ENCODE assay signal across 13 cellular contexts in the genomic region with DNA sequence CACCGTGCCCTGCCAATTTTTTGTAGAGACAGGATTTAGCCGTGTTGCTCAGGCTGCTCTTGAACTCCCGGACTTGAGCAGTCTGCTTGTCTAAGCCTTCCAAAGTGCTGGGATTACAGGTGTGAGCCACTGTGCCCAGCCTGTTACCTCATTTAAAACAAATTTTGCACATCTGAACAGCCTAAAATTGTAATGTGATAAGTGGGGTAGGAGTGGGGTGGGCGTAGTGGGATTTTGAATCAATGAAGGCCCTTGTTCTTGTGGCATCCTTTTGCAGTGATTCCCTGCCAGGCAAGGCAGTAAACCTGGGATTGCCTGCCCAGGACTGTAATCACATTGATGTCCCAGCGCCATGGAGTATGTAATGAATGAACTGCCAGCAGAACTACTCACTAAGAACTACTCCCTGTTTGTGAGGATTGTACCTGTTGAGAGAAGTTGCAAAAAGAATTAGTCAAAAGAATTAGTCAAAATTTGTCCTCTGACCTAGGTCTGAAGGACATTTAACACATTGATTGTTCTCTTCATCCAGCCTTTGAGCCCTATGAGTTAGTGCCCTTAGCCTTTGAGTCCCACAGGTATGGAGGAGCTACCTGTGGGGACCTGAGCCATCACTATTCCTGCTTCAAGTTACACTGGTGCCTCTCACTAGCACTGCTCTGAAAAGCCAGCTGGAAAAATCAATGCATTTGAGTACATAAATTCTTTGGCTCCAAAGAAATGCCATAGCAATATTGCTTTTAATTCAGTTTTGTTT. TPM values are rescaled to one million over a fixed set of nuclear protein-coding genes. Genes with fewer than 3 reads are reported as not detected.
DNase-seq lines count a peak whose midpoint lies in the region; ATAC-seq lines count a peak whose summit lies in the region.
"Had no signal": no experiment of that assay in that cellular context is flagged by ENCODE, and none has a peak within 500 bp of the region (broad histone marks: within the 10 kb centered on the region; RNA-seq: fewer than 3 reads in every experiment).

No MANE protein-coding gene starts in this region.

- no peaks in the 10 kb centered on the region for H3K9me2 ChIP-seq in GM23248 (ENCODE audit: insufficient read depth)

- ATAC-seq in activated CD8-positive, alpha-beta T cell treated with anti-CD3 and anti-CD28 coated beads, Interleukin-2, amount 10 ng/mL, durations not matched to agents 7 days and 5 days, result no peak
- ATAC-seq: Right ventricle myocardium inferior had no signal

- in situ Hi-C loops in GM23248 (cut with MboI), result no loop called here

- peaks cover 62% of the 10 kb centered on the region for H3K4me1 Mint-ChIP-seq in activated CD8-positive, alpha-beta T cell treated with anti-CD3 and anti-CD28 coated beads, Interleukin-2, amount 10 ng/mL, durations not matched to agents 7 days and 5 days (ENCODE audit: low read depth)

- peaks cover 50 to 84% (median 68%) of the 10 kb centered on the region in 10 experiments for H3K4me1 ChIP-seq in BLaER1 treated with 17β-estradiol and CSF1 and Interleukin-3, amounts not matched to agents 10 nM and 100 nM
- peaks cover 42% of the 10 kb centered on the region for H3K4me1 ChIP-seq in GM23248 (ENCODE audit: insufficient read depth)

- no peaks in the 10 kb centered on the region for H3K9me3 ChIP-seq in BLaER1 treated with 17β-estradiol and CSF1 and Interleukin-3, amounts not matched to agents 10 nM and 100 nM (replicated peaks in 1 of 11)
- H3K9me3 ChIP-seq in GM23248 (ENCODE audit: low read depth) (no peaks in the 10 kb centered on the region), iPS-18c (ENCODE audit: control insufficient read depth, insufficient read depth, low read length) (no peaks in the 10 kb centered on the region)
- H3K9me3 ChIP-seq: BE2C, sigmoid colon had no signal

- H3K79me2 ChIP-seq in GM23248 (ENCODE audit: insufficient read depth), result peaks cover 79% of the 10 kb centered on the region

- no peak overlapping the region for H2AFZ ChIP-seq in GM23248

- POLR2A ChIA-PET in activated CD8-positive, alpha-beta T cell treated with anti-CD3 and anti-CD28 coated beads, Interleukin-2, amount 10 ng/mL, durations not matched to agents 7 days and 5 days (lab: Charles Lee), result no interaction called here

- H3K27me3 Mint-ChIP-seq in activated CD8-positive, alpha-beta T cell treated with anti-CD3 and anti-CD28 coated beads, Interleukin-2, amount 10 ng/mL, durations not matched to agents 7 days and 5 days (ENCODE audit: low read depth), result no peaks in the 10 kb centered on the region

- peak overlapping the region in 10 of 11 experiments; percentile 7 to 98 (median 93); a peak in 17 of 22 replicates for H3K4me2 ChIP-seq in BLaER1 treated with 17β-estradiol and CSF1 and Interleukin-3, amounts not matched to agents 10 nM and 100 nM
- peak overlapping the region; percentile 7 for H3K4me2 ChIP-seq in GM23248 (ENCODE audit: unreplicated experiment)

- H3K4me3 ChIP-seq in BLaER1 treated with 17β-estradiol and CSF1 and Interleukin-3, amounts not matched to agents 10 nM and 100 nM, result no peak overlapping the region; a peak in 1 of 20 replicates
- H3K4me3 ChIP-seq in GM23248, result no peak overlapping the region
- 0 out of 2 replicates have a peak overlapping the region, but pooled peaks have one; percentile 2 for H3K4me3 ChIP-seq in iPS-18c (ENCODE audit: insufficient read depth, low read depth, low read length)
- H3K4me3 ChIP-seq: sigmoid colon had no signal

- DNase-seq in GM23248, result no peak
- DNase-seq in activated CD8-positive, alpha-beta T cell treated with anti-CD3 and anti-CD28 coated beads, Interleukin-2, amount 10 ng/mL, durations not matched to agents 7 days and 5 days, result no peak
- no peak for DNase-seq in GF-D8 (lab: John Stamatoyannopoulos, UW)
- DNase-seq in SK-N-DZ (ENCODE audit: low spot score), result no peak
- no peak for DNase-seq in NCI-H1105 treated with DMSO at 0.1 percent for 48 hours (lab: John Stamatoyannopoulos, UW)
- DNase-seq: activated CD4-positive, alpha-beta T cell treated with anti-CD3 and anti-CD28 coated beads, Interleukin-2, amount 50 U/mL, for 4 hours; BE2C; MV-4-11; NCI-H82; sigmoid colon had no signal

- no peaks in the 10 kb centered on the region for H3K27me3 ChIP-seq in BLaER1 treated with 17β-estradiol and CSF1 and Interleukin-3, amounts not matched to agents 10 nM and 100 nM
- H3K27me3 ChIP-seq in GM23248 (replicated peaks; ENCODE audit: insufficient read depth), result no peaks in the 10 kb centered on the region
- H3K27me3 ChIP-seq: BE2C, sigmoid colon had no signal

- no peaks in the 10 kb centered on the region for H3K9me3 Mint-ChIP-seq in activated CD8-positive, alpha-beta T cell treated with anti-CD3 and anti-CD28 coated beads, Interleukin-2, amount 10 ng/mL, durations not matched to agents 7 days and 5 days (ENCODE audit: insufficient read depth)

- no peak overlapping the region for H3K27ac ChIP-seq in BLaER1 treated with 17β-estradiol and CSF1 and Interleukin-3, amounts not matched to agents 10 nM and 100 nM
- 0 out of 2 replicates have a peak overlapping the region, but pooled peaks have one; percentile 14 for H3K27ac ChIP-seq in GM23248
- H3K27ac ChIP-seq: sigmoid colon had no signal

- peak overlapping the region in 10 of 11 experiments; percentile 4 to 91 (median 20); a peak in 10 of 22 replicates for H3K9ac ChIP-seq in BLaER1 treated with 17β-estradiol and CSF1 and Interleukin-3, amounts not matched to agents 10 nM and 100 nM
- 0 out of 2 replicates have a peak overlapping the region, but pooled peaks have one; percentile 9 for H3K9ac ChIP-seq in GM23248

- WGBS in GM23248 (ENCODE audit: low coverage in 1 of 2, low lambda C conversion rate in 2 of 2, missing lambda C conversion rate in 2 of 2), 2 experiments, result 73 to 77% methylated on average over 5 of the region's 5 CpGs

- peaks cover 85% of the 10 kb centered on the region for H3K36me3 Mint-ChIP-seq in activated CD8-positive, alpha-beta T cell treated with anti-CD3 and anti-CD28 coated beads, Interleukin-2, amount 10 ng/mL, durations not matched to agents 7 days and 5 days (ENCODE audit: low read depth)

- H3K27ac Mint-ChIP-seq in activated CD8-positive, alpha-beta T cell treated with anti-CD3 and anti-CD28 coated beads, Interleukin-2, amount 10 ng/mL, durations not matched to agents 7 days and 5 days, result peak overlapping the region; percentile 16

- peaks cover 93 to 98% (median 96%) of the 10 kb centered on the region in 11 experiments for H4K20me1 ChIP-seq in BLaER1 treated with 17β-estradiol and CSF1 and Interleukin-3, amounts not matched to agents 10 nM and 100 nM
- H4K20me1 ChIP-seq in GM23248 (ENCODE audit: insufficient read depth), result peaks cover 30% of the 10 kb centered on the region

- peaks cover 83 to 92% (median 88%) of the 10 kb centered on the region in 11 experiments for H3K36me3 ChIP-seq in BLaER1 treated with 17β-estradiol and CSF1 and Interleukin-3, amounts not matched to agents 10 nM and 100 nM
- H3K36me3 ChIP-seq in GM23248 (ENCODE audit: low read depth), result peaks cover 82% of the 10 kb centered on the region

- CTCF ChIA-PET in activated CD8-positive, alpha-beta T cell treated with anti-CD3 and anti-CD28 coated beads, Interleukin-2, amount 10 ng/mL, durations not matched to agents 7 days and 5 days (lab: Charles Lee), result interaction anchor here (1.1 kb wide), 1 partner anchor 9 kb away, joined by 3 read pairs; no protein-coding TSS in a partner anchor

- no peak overlapping the region for H3K4me3 Mint-ChIP-seq in activated CD8-positive, alpha-beta T cell treated with anti-CD3 and anti-CD28 coated beads, Interleukin-2, amount 10 ng/mL, durations not matched to agents 7 days and 5 days

- H3F3A ChIP-seq in GM23248 (ENCODE audit: insufficient read depth), result peaks cover 93% of the 10 kb centered on the region

RNA-seq across cellular contexts. Expression of gene RPS24, which starts 5.3 kb away (rescaled TPM):
- 1,265 and 1,653 TPM in 2 replicates for total RNA-seq in GM23248 (2014; rRNA removed; shearing (Covaris generic))
- 660 and 669 TPM in 2 replicates for polyA plus RNA-seq in GM23248 (2016; fragmentation: Nextera tagmentation; extraction: Ambion mirVana)
- 1,000 to 10,000 TPM; 1,446 to 1,455 TPM for total RNA-seq in activated CD8-positive, alpha-beta T cell treated with anti-CD3 and anti-CD28 coated beads, Interleukin-2, amount 10 ng/mL, durations not matched to agents 7 days and 5 days
- polyA plus RNA-seq in SK-N-DZ (2014; cell fraction: cytosol; rRNA removed), result 6,363 and 6,437 TPM in 2 replicates
- polyA plus RNA-seq in SK-N-DZ (2014; cell fraction: nucleus; rRNA removed), result 4,094 and 5,696 TPM in 2 replicates

RNA-seq across cellular contexts. Expression of gene POLR3A, which starts 9.7 kb away (rescaled TPM):
- 9.2 and 9.6 TPM in 2 replicates for total RNA-seq in GM23248 (2014; rRNA removed; shearing (Covaris generic))
- polyA plus RNA-seq in GM23248 (2016; fragmentation: Nextera tagmentation; extraction: Ambion mirVana), result 11.9 and 12.8 TPM in 2 replicates
- 10 to 100 TPM; 17.0 to 18.5 TPM for total RNA-seq in activated CD8-positive, alpha-beta T cell treated with anti-CD3 and anti-CD28 coated beads, Interleukin-2, amount 10 ng/mL, durations not matched to agents 7 days and 5 days
- 9.3 and 10.5 TPM in 2 replicates for polyA plus RNA-seq in SK-N-DZ (2014; cell fraction: cytosol; rRNA removed)
- polyA plus RNA-seq in SK-N-DZ (2014; cell fraction: nucleus; rRNA removed), result 8.3 and 15.0 TPM in 2 replicates
